20 cellular contexts compared by ENCODE assay signal in the genomic region with DNA sequence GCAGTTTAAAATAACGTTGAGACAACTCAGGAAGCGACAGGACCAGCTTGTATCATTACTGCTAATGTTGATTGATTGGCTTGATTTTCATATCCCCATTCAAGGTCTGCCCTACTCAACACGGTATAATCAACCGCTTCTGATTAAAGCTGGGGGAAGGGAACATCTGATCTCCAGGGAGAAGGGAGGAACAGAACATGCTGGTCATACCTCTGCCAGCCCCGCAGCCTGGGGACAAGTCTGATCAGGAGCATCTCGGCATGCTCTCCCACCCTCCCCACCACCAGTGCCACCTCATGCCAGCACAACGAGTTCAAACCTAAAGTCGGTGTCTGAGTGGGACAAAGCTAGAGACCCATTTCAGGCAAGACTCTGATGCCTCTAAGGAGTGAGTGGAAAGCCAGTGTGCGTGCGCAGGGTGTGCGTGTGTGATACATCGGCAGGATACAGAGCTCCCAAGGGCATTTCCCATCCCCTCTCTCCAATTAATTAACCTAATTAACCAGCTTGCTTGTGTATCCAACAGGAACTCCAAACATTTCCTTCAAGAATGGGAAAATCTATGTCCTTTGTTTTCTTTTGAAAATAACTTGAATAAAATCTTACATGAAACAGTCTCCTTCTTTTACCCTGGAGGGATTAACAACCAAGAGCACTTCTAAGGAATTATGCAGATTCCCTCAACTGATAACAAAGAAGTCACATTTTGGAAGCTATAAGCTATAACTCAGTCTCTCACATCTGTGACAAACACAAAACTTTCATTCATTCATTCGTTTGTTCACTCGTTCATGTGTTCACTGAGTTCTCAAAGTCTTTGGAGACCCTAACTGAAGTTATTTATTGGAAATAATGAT. TPM values are rescaled to one million over a fixed set of nuclear protein-coding genes. Genes with fewer than 3 reads are reported as not detected.
DNase-seq lines count a peak whose midpoint lies in the region; FAIRE-seq and TF ChIP-seq lines count a peak whose summit lies in the region.
"Had no signal": no experiment of that assay in that cellular context is flagged by ENCODE, and none has a peak within 500 bp of the region (broad histone marks: within the 10 kb centered on the region; RNA-seq: fewer than 3 reads in every experiment).

No MANE protein-coding gene starts in this region.

- no peak for TF ChIP-seq CTCF in bronchial epithelial cell (IDR thresholded peaks at IDR 0.05; ENCODE audit: insufficient read depth, low read length, severe bottlenecking)
- TF ChIP-seq CTCF in parathyroid adenoma (IDR thresholded peaks at IDR 0.05) = no peak
- no peak for TF ChIP-seq CTCF in spleen (IDR thresholded peaks at IDR 0.05 in 8 of 11, conservative IDR thresholded peaks at IDR 0.05 in 3 of 11)

- WGBS in spleen, 5 donors = 82 to 88% (median 85%) methylated on average over 14 of the region's 14 CpGs

- peaks cover 33% of the 10 kb centered on the region for H3K79me2 ChIP-seq in parathyroid adenoma

- no peak for TF ChIP-seq POLR2A in spleen (IDR thresholded peaks at IDR 0.05)

- H3K36me3 ChIP-seq in bronchial epithelial cell (ENCODE audit: control insufficient read depth, insufficient read depth, low read length) = no peaks in the 10 kb centered on the region
- H3K36me3 ChIP-seq in parathyroid adenoma (ENCODE audit: control insufficient read depth, insufficient read depth, low read length) = no peaks in the 10 kb centered on the region
- peaks cover 0 to 52% (median 23%) of the 10 kb centered on the region in 6 donors for H3K36me3 ChIP-seq in spleen

- H3K4me2 ChIP-seq in parathyroid adenoma (ENCODE audit: low read length) = no peak overlapping the region

- H3K4me3 ChIP-seq in bronchial epithelial cell (ENCODE audit: low read depth, low read length) (no peak overlapping the region), parathyroid adenoma (ENCODE audit: low read depth, low read length) (no peak overlapping the region), spleen (no peak overlapping the region)
- H3K4me3 ChIP-seq: left lung, mucosa of descending colon, skin epidermis, thoracic aorta had no signal

- intact Hi-C loops in spleen (cut with DNase I; ENCODE audit: low total_unique reads) = no loop called here

- peak overlapping the region; percentile 23 for H2AFZ ChIP-seq in parathyroid adenoma

- no peak overlapping the region for H3K27ac ChIP-seq in parathyroid adenoma
- H3K27ac ChIP-seq in spleen = no peak overlapping the region
- H3K27ac ChIP-seq: left lung, thoracic aorta had no signal

- H3K27me3 ChIP-seq in bronchial epithelial cell (ENCODE audit: control insufficient read depth, insufficient read depth, low read length) (no peaks in the 10 kb centered on the region), parathyroid adenoma (ENCODE audit: control insufficient read depth, insufficient read depth, low read length) (no peaks in the 10 kb centered on the region), spleen (replicated peaks in 1 of 7) (no peaks in the 10 kb centered on the region)
- H3K27me3 ChIP-seq: left lung had no signal

- FAIRE-seq in bronchial epithelial cell (lab: Jason Lieb, UNC) = peak; percentile 7

- H3K4me1 ChIP-seq in parathyroid adenoma = peaks cover 18% of the 10 kb centered on the region
- H3K4me1 ChIP-seq in spleen = peaks cover 0 to 43% (median 33%) of the 10 kb centered on the region in 6 donors

- no peaks in the 10 kb centered on the region for H3K9me3 ChIP-seq in parathyroid adenoma (ENCODE audit: control insufficient read depth, low read length)
- no peaks in the 10 kb centered on the region for H3K9me3 ChIP-seq in spleen
- H3K9me3 ChIP-seq: left lung, mucosa of descending colon, thoracic aorta had no signal

- H3K9ac ChIP-seq in parathyroid adenoma = no peak overlapping the region

- DNase-seq in D341Med (ENCODE audit: low spot score) (peak; percentile 60), NCI-H1694 treated with DMSO at 0.1 percent for 48 hours (lab: John Stamatoyannopoulos, UW) (peak; percentile 77), bronchial epithelial cell (ENCODE audit: low read depth) (no peak), iPS-NIHi7 (ENCODE audit: extremely low spot score) (no peak), HuH-7 (ENCODE audit: low spot score) (no peak), spleen (no peak)
- DNase-seq: activated CD4-positive, CD25-positive, alpha-beta regulatory T cell treated with anti-CD3 and anti-CD28 coated beads, Interleukin-2, amount 50 U/mL, for 72 hours; activated gamma-delta T cell treated with Interleukin-2 at 50 U/mL for 16 hours; activated T-cell treated with anti-CD3 and anti-CD28 coated beads, Interleukin-2, amount 50 U/mL, for 1 hour; cortex of kidney; DMS79 treated with DMSO at 0.1 percent for 48 hours; left lung; mucosa of descending colon; MV-4-11; NCI-H446 treated with DMSO at 0.1 percent for 48 hours; stimulated activated CD4-positive, alpha-beta T cell treated with anti-CD3 and anti-CD28 coated beads, Interleukin-2, amount 100 ng/mL, for 48 hours; stimulated activated naive CD4-positive, alpha-beta T cell had no signal

RNA-seq across cellular contexts. Expression of a gene that starts 10.1 kb away (rescaled TPM):
- total RNA-seq in bronchial epithelial cell (11.3 and 11.5 TPM in 2 replicates), spleen (10 to 100 TPM; 25.2 to 57.1 (median 35.5) TPM)
- 10 to 100 TPM; 32.1 to 38.8 (median 38.8) TPM for polyA plus RNA-seq in spleen

RNA-seq across cellular contexts. Expression of a gene that starts 10.3 kb away (rescaled TPM):
- total RNA-seq in bronchial epithelial cell (5.3 and 6.5 TPM in 2 replicates), spleen (10 to 100 TPM in 2 of 7 donors, 1 to 10 TPM in 5; 5.7 to 11.5 (median 9.4) TPM)
- 1 to 10 TPM; 3.0 to 3.9 (median 3.7) TPM for polyA plus RNA-seq in spleen

RNA-seq across cellular contexts. Expression of a gene that starts 56.2 kb away (rescaled TPM):
- total RNA-seq in bronchial epithelial cell = under 0.01 and 0.13 TPM in 2 replicates
- total RNA-seq in spleen = 1 to 10 TPM in 5 of 7 donors, under 1 TPM in 2; 0.37 to 7.3 (median 2.3) TPM
- polyA plus RNA-seq in spleen = 1 to 10 TPM in 2 of 3 donors, under 1 TPM in 1; 0.93 to 2.4 (median 2.3) TPM

RNA-seq across cellular contexts. Expression of a gene that starts 56.7 kb away (rescaled TPM):
- 12.4 and 17.8 TPM in 2 replicates for total RNA-seq in bronchial epithelial cell
- 10 to 100 TPM; 27.0 to 82.6 (median 56.5) TPM for total RNA-seq in spleen
- 10 to 100 TPM in 1 of 3 donors, 1 to 10 TPM in 2; 5.3 to 17.6 (median 7.7) TPM for polyA plus RNA-seq in spleen

RNA-seq across cellular contexts. Expression of a gene that starts 58.8 kb away (rescaled TPM):
- total RNA-seq in bronchial epithelial cell = 20.7 and 23.7 TPM in 2 replicates
- total RNA-seq in spleen = 10 to 100 TPM; 38.1 to 50.7 (median 49.4) TPM
- polyA plus RNA-seq in spleen = 10 to 100 TPM; 39.3 to 69.1 (median 58.0) TPM

Comparison
In these comparisons a context has a peak if more than half of its experiments do, and no peak if none do; other contexts are left out.
1. DNase-seq: peak in D341Med (single experiment) and NCI-H1694 treated with DMSO at 0.1 percent for 48 hours (single experiment); none in bronchial epithelial cell (single experiment), iPS-NIHi7 (single experiment), HuH-7 (single experiment) and spleen (single experiment).